Comparison of ENCODE assay signal across 1 cellular context in genomic region chr17:41769346-41769862, GRCh38.
TF ChIP-seq lines count a peak whose summit lies in the region.

No MANE protein-coding gene starts in this region.

TF ChIP-seq in HepG2, 621 proteins besides CTCF, POLR2A, EP300 and RAD21:
- TF ChIP-seq AGO2 (optimal IDR thresholded peaks at IDR 0.05; ENCODE audit: low read depth, low read length) = peak; percentile 46
- no peak for TF ChIP-seq ZNF713 (CRISPR knock-in tag; IDR thresholded peaks at IDR 0.05)
- TF ChIP-seq KDM2A (CRISPR knock-in tag; IDR thresholded peaks at IDR 0.05; ENCODE audit: borderline replicate concordance, low read depth) = no peak
- no peak for TF ChIP-seq ZFP41 (CRISPR knock-in tag; IDR thresholded peaks at IDR 0.05; ENCODE audit: borderline replicate concordance)
- TF ChIP-seq IRF1 (CRISPR knock-in tag; IDR thresholded peaks at IDR 0.05; ENCODE audit: low read depth) = no peak
- no peak for TF ChIP-seq PCBP1 (IDR thresholded peaks at IDR 0.05; ENCODE audit: borderline replicate concordance, low read depth, low read length)
- TF ChIP-seq CENPX (CRISPR knock-in tag; IDR thresholded peaks at IDR 0.05) = no peak
- TF ChIP-seq ZNF430 (CRISPR knock-in tag; IDR thresholded peaks at IDR 0.05) = no peak
